16 cellular contexts compared by ENCODE assay signal in the genomic region with DNA sequence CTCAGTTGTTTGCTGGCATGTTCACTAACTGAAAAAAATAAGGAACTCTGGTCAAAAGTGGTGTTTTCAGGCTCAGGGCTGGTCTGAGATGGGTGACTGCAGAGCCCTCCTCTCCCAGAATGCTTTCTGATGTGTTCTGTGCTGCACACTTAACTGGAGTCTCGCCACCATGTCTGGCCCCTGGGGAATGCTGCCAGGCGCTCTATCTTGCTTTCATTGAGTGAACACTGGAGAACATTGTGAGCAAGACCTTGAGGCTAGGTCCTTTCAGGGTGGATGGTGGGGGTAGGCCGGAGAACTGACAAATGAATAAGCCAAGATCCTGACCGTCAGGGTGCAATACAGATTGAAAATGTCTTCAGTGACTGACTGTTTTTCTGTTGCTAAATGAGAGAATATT. TPM values are rescaled to one million over a fixed set of nuclear protein-coding genes. Genes with fewer than 3 reads are reported as not detected.
DNase-seq lines count a peak whose midpoint lies in the region; ATAC-seq, FAIRE-seq and TF ChIP-seq lines count a peak whose summit lies in the region.
"Had no signal": no experiment of that assay in that cellular context is flagged by ENCODE, and none has a peak within 500 bp of the region (broad histone marks: within the 10 kb centered on the region; RNA-seq: fewer than 3 reads in every experiment).

No MANE protein-coding gene starts in this region.

- CTCF ChIA-PET in CD4-positive, alpha-beta memory T cell (lab: Charles Lee; ENCODE audit: partially characterized antibody): no interaction called here
- CTCF ChIA-PET in HEK293 (lab: Yijun Ruan, JAX) (no interaction called here), GM12878 (lab: Yijun Ruan, JAX) (interaction anchor here (1.4 kb wide), 1 partner anchor 64 kb away, joined by 3 read pairs; no protein-coding TSS in a partner anchor)

- H3K36me3 Mint-ChIP-seq in CD4-positive, alpha-beta memory T cell: peaks cover 33 to 55% of the 10 kb centered on the region in 2 donors
- H3K36me3 Mint-ChIP-seq in naive B cell (peaks cover 0 to 21% of the 10 kb centered on the region in 2 donors), endothelial cell (ENCODE audit: low read depth, unreplicated experiment) (peaks cover 32% of the 10 kb centered on the region)

- peak overlapping the region; percentile 22; the same call in 1 of the 2 replicates for H3K4me2 ChIP-seq in GM12878 (ENCODE audit: control insufficient read depth, insufficient read depth)

- TF ChIP-seq RAD21 in GM12878 (IDR thresholded peaks at IDR 0.05; ENCODE audit: insufficient read depth, low read depth, low read length): no peak

- no peak overlapping the region for H3K4me3 ChIP-seq in CD4-positive, alpha-beta memory T cell (ENCODE audit: low read length in 2 of 2)
- H3K4me3 ChIP-seq in HEK293 (ENCODE audit: low read depth, low read length) (no peak overlapping the region), GM12878 (no peak overlapping the region)

- no peaks in the 10 kb centered on the region for H3K9me3 ChIP-seq in CD4-positive, alpha-beta memory T cell (ENCODE audit: control insufficient read depth in 1 of 2, low read length in 2 of 2)
- H3K9me3 ChIP-seq in HEK293 (ENCODE audit: control insufficient read depth, insufficient read depth, low read depth, low read length) (no peaks in the 10 kb centered on the region), GM12878 (replicated peaks; ENCODE audit: control insufficient read depth, insufficient read depth, low read length) (no peaks in the 10 kb centered on the region)

- H3K27me3 Mint-ChIP-seq in CD4-positive, alpha-beta memory T cell: no peaks in the 10 kb centered on the region
- H3K27me3 Mint-ChIP-seq in naive B cell (no peaks in the 10 kb centered on the region), endothelial cell (ENCODE audit: unreplicated experiment) (no peaks in the 10 kb centered on the region)

- peaks cover 0 to 2% (median 0%) of the 10 kb centered on the region in 8 donors for H3K9me3 Mint-ChIP-seq in CD4-positive, alpha-beta memory T cell
- H3K9me3 Mint-ChIP-seq in naive B cell (no peaks in the 10 kb centered on the region), endothelial cell (ENCODE audit: unreplicated experiment) (no peaks in the 10 kb centered on the region)

- no peak for FAIRE-seq in GM12878 (lab: Jason Lieb, UNC)
- FAIRE-seq: GM18507 had no signal

- in situ Hi-C loops in GM12878 (cut with MboI): no loop called here

- H3K4me1 ChIP-seq in CD4-positive, alpha-beta memory T cell (ENCODE audit: insufficient read depth, low read length): peaks cover 45% of the 10 kb centered on the region
- H3K4me1 ChIP-seq in HEK293 (ENCODE audit: control insufficient read depth, insufficient read depth, low read length): peaks cover 2% of the 10 kb centered on the region; the same call in 1 of the 2 replicates
- peaks cover 48% of the 10 kb centered on the region for H3K4me1 ChIP-seq in GM12878 (ENCODE audit: control insufficient read depth, insufficient read depth, low read length)

- no peaks in the 10 kb centered on the region for H3K27me3 ChIP-seq in CD4-positive, alpha-beta memory T cell (ENCODE audit: insufficient read depth, low read length)
- no peaks in the 10 kb centered on the region for H3K27me3 ChIP-seq in GM12878 (replicated peaks in 1 of 2; ENCODE audit: control insufficient read depth in 2 of 2, insufficient read depth in 2 of 2, low read length in 1 of 2)

- no peak for TF ChIP-seq EP300 in GM12878 (IDR thresholded peaks at IDR 0.05; ENCODE audit: borderline replicate concordance in 1 of 2, control insufficient read depth in 1 of 2, low read depth in 2 of 2, low read length in 2 of 2)

- peak overlapping the region in 2 of 8 donors; percentile 10 to 20 for H3K4me3 Mint-ChIP-seq in CD4-positive, alpha-beta memory T cell
- H3K4me3 Mint-ChIP-seq in naive B cell: no peak overlapping the region
- H3K4me3 Mint-ChIP-seq in endothelial cell (ENCODE audit: unreplicated experiment): no peak overlapping the region

- H3K27ac ChIP-seq in CD4-positive, alpha-beta memory T cell (ENCODE audit: low read depth, low read length): no peak overlapping the region
- H3K27ac ChIP-seq in HEK293 (ENCODE audit: extremely low read depth, low read depth, low read length) (0 out of 2 replicates have a peak overlapping the region, but pooled peaks have one; percentile 2), GM12878 (ENCODE audit: control insufficient read depth, insufficient read depth) (peak overlapping the region; percentile 42; the same call in 1 of the 2 replicates)
- H3K27ac ChIP-seq: epithelial cell of prostate had no signal

- WGBS in GM12878 (ENCODE audit: insufficient coverage, insufficient replicate concordance, low lambda C conversion rate, missing lambda C conversion rate): 1% methylated on average over 4 of the region's 4 CpGs

- intact Hi-C loops in CD4-positive, alpha-beta memory T cell (cut with micrococcal nuclease): loop anchor here (5.0 kb wide), 2 partner anchors 84 to 104 kb away; no protein-coding TSS in a partner anchor
- intact Hi-C loops in GM12878 (cut with micrococcal nuclease; ENCODE audit: unreplicated experiment): loop anchor here (5.0 kb wide), 1 partner anchor 111 kb away; a partner anchor contains a TSS

- peaks cover 29 to 62% (median 49%) of the 10 kb centered on the region in 4 donors for H3K4me1 Mint-ChIP-seq in CD4-positive, alpha-beta memory T cell
- peaks cover 7 to 40% (median 23%) of the 10 kb centered on the region in 3 donors for H3K4me1 Mint-ChIP-seq in naive B cell
- H3K4me1 Mint-ChIP-seq in endothelial cell (ENCODE audit: unreplicated experiment): no peaks in the 10 kb centered on the region

- no peak overlapping the region for H2AFZ ChIP-seq in GM12878 (ENCODE audit: control insufficient read depth, low read depth, low read length)

- RAD21 ChIA-PET in GM12878 (lab: Charles Lee; ENCODE audit: unreplicated experiment): interaction anchor here (4.0 kb wide), 1 partner anchor 16 kb away, joined by 41 read pairs; no protein-coding TSS in a partner anchor

- peaks cover 35% of the 10 kb centered on the region for H3K36me3 ChIP-seq in CD4-positive, alpha-beta memory T cell (ENCODE audit: insufficient read depth, low read length)
- H3K36me3 ChIP-seq in HEK293 (ENCODE audit: control insufficient read depth in 2 of 2, insufficient read depth in 1 of 2, low read length in 2 of 2): peaks cover 57 to 60% of the 10 kb centered on the region in 2 experiments
- H3K36me3 ChIP-seq in GM12878 (ENCODE audit: control insufficient read depth in 2 of 2, insufficient read depth in 2 of 2, low read length in 1 of 2): peaks cover 11 to 30% of the 10 kb centered on the region in 2 experiments

- TF ChIP-seq CTCF in HEK293 (tag by site-specific recombination; IDR thresholded peaks at IDR 0.05) (no peak), GM12878 (IDR thresholded peaks at IDR 0.05 in 2 of 3, conservative IDR thresholded peaks at IDR 0.05 in 1 of 3; ENCODE audit: control insufficient read depth in 2 of 3, extremely low read depth in 1 of 3, insufficient read depth in 1 of 3, low read depth in 3 of 3, low read length in 3 of 3) (no peak), endothelial cell (IDR thresholded peaks at IDR 0.05; ENCODE audit: unreplicated experiment) (no peak)

- POLR2A ChIA-PET in CD4-positive, alpha-beta memory T cell (lab: Charles Lee; ENCODE audit: partially characterized antibody): interaction anchor here (1.1 kb wide), 1 partner anchor 89 kb away, joined by 3 read pairs; no protein-coding TSS in a partner anchor
- POLR2A ChIA-PET in HEK293 (lab: Yijun Ruan, JAX): no interaction called here
- POLR2A ChIA-PET in GM12878 (lab: Charles Lee): interaction anchor here (3.7 kb wide), 1 partner anchor 16 kb away, joined by 68 read pairs; no protein-coding TSS in a partner anchor

- no TSS peak for BruUV-seq in GM12878 (replicated peaks; lab: Mats Ljungman, UMichigan)

- SMC1A ChIA-PET in GM12878 (lab: Charles Lee; ENCODE audit: uncharacterized antibody, unreplicated experiment): no interaction called here

- no peak for ATAC-seq in GM12878
- no peak for ATAC-seq in naive B cell (ENCODE audit: low read depth in 2 of 2)
- no peak for ATAC-seq in HG02840 (IDR thresholded peaks at IDR 0.05; ENCODE audit: low FRiP score, unreplicated experiment)
- ATAC-seq: activated CD4-positive, CD25-positive, alpha-beta regulatory T cell treated with anti-CD3 and anti-CD28 coated beads, Interleukin-2, amount 50 U/mL, for 24 hours had no signal

- TF ChIP-seq POLR2A in GM12878 (IDR thresholded peaks at IDR 0.05; ENCODE audit: low read depth, low read length): no peak

- H3K79me2 ChIP-seq in GM12878 (ENCODE audit: control insufficient read depth, insufficient read depth, low read length): peaks cover 76% of the 10 kb centered on the region

- no peak for DNase-seq in CD4-positive, alpha-beta memory T cell
- DNase-seq in GM12878 (ENCODE audit: low read depth, low spot score) (no peak), naive B cell (no peak), endothelial cell (ENCODE audit: low spot score) (no peak), kidney tubule cell (ENCODE audit: low spot score) (no peak)
- DNase-seq: activated gamma-delta T cell; GF-D8; IMR-90; kidney glomerular epithelial cell; MV-4-11; NK-92 treated with Interleukin-12 subunit alpha and Interleukin-12 subunit beta, amount 100 ng/mL, for 24 hours had no signal

- H3K9ac ChIP-seq in GM12878 (ENCODE audit: control insufficient read depth, insufficient read depth, low read length): no peak overlapping the region; the same call in 1 of the 2 replicates

- no peaks in the 10 kb centered on the region; the same call in 1 of the 2 replicates for H4K20me1 ChIP-seq in GM12878 (ENCODE audit: control insufficient read depth, insufficient read depth)

- H3K27ac Mint-ChIP-seq in CD4-positive, alpha-beta memory T cell: peak overlapping the region in 5 of 7 donors; percentile 42 to 86 (median 52)
- H3K27ac Mint-ChIP-seq in naive B cell (peak overlapping the region in 4 of 6 donors; percentile 6 to 82 (median 24)), endothelial cell (ENCODE audit: unreplicated experiment) (no peak overlapping the region)

RNA-seq across cellular contexts. Expression of a gene that starts 19.5 kb away (rescaled TPM):
- 10 to 100 TPM; 71.4 to 80.5 TPM for total RNA-seq in CD4-positive, alpha-beta memory T cell
- polyA plus RNA-seq in CD4-positive, alpha-beta memory T cell: 10 to 100 TPM; 48.5 to 54.3 TPM
- total RNA-seq in GM12878 (2013; cell fraction: nucleolus; rRNA removed): 79.9 and 89.9 TPM in 2 replicates
- total RNA-seq in GM12878 (2014; rRNA removed) (34.3 and 40.9 TPM in 2 replicates), GM12878 (2014; rRNA removed; fragmentation: Illumina TruSeq; extraction: Trizol) (38.5 and 41.1 TPM in 2 replicates), GM12878 (2021) (37.7 and 39.6 TPM in 2 replicates), endothelial cell (ENCODE audit: unreplicated experiment) (53.7 TPM)
- polyA plus RNA-seq in GM12878 (2011; ENCODE audit: low read depth): 22.3 TPM
- polyA plus RNA-seq in GM12878 (2011; rRNA removed) (31.7 and 45.1 TPM in 2 replicates), GM12878 (2014; fragmentation: Illumina TruSeq; extraction: Trizol) (32.4 and 43.6 TPM in 2 replicates), GM12878 (2014; fragmentation: Nextera tagmentation; extraction: Ambion mirVana) (10 to 100 TPM; 13.2 to 16.3 TPM), GM12878 (2014; rRNA removed) (24.9 and 28.3 TPM in 2 replicates), GM12878 (2016; fragmentation: Nextera tagmentation; extraction: Ambion mirVana) (10 to 100 TPM; 39.5 to 43.4 TPM), naive B cell (ENCODE audit: low read depth in 6 of 6) (10 to 100 TPM; 34.8 to 57.7 (median 45.9) TPM)
- 15.7 and 17.9 TPM in 2 replicates for polyA plus RNA-seq in GM12878 (2011; cell fraction: cytosol; rRNA removed)
- 28.5 and 34.2 TPM in 2 replicates for polyA plus RNA-seq in GM12878 (2011; cell fraction: nucleus; rRNA removed)
- polyA plus RNA-seq in GM12878 (2012): 31.7 and 32.9 TPM in 2 replicates
- 29.7 and 47.0 TPM in 2 replicates for polyA minus RNA-seq in GM12878 (2011; rRNA and poly(A)+ RNA removed)
- polyA minus RNA-seq in GM12878 (2011; cell fraction: cytosol; rRNA and poly(A)+ RNA removed): 11.1 and 13.6 TPM in 2 replicates
- polyA minus RNA-seq in GM12878 (2011; cell fraction: nucleus; rRNA and poly(A)+ RNA removed): 24.1 and 40.4 TPM in 2 replicates
